ENCODE assay signal across 21 cellular contexts in the genomic region with DNA sequence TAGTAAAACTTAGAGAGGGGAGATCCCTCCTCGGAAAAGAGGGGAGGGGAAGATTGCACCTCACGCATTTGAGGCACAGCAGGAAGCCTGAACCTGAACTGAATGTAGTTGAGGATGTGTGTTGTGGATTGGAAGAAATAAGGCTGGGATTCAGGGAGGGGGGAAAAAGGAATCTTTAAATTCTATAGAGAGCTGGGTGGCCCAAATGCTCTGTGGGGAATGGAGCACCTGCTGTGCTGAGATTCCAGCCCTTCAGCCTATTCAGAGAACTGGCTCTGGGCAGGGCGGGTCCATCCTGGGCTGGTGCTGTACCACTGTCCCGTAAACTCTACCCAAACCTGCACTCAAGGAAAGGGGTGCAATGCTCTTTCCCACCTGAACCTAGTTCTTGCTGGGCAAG. TPM values are rescaled to one million over a fixed set of nuclear protein-coding genes. Genes with fewer than 3 reads are reported as not detected.
A peak's percentile ranks its signal among the peaks of the same experiment; 100 is the strongest.
DNase-seq lines count a peak whose midpoint lies in the region; ATAC-seq and TF ChIP-seq lines count a peak whose summit lies in the region.
"Had no signal": no experiment of that assay in that cellular context is flagged by ENCODE, and none has a peak within 500 bp of the region (broad histone marks: within the 10 kb centered on the region; RNA-seq: fewer than 3 reads in every experiment).

No MANE protein-coding gene starts in this region.

- no peaks in the 10 kb centered on the region for H3K27me3 Mint-ChIP-seq in activated naive CD8-positive, alpha-beta T cell
- no peaks in the 10 kb centered on the region for H3K27me3 Mint-ChIP-seq in activated naive CD8-positive, alpha-beta T cell treated with anti-CD3 and anti-CD28 coated beads, Interleukin-2, amount 50 U/mL, for 24 hours
- H3K27me3 Mint-ChIP-seq in activated T-helper 17 cell treated with anti-CD3 and anti-CD28 coated beads, Interleukin-2, amount 50 U/mL, for 72 hours, result no peaks in the 10 kb centered on the region
- H3K27me3 Mint-ChIP-seq in memory B cell, result no peaks in the 10 kb centered on the region
- H3K27me3 Mint-ChIP-seq in stimulated activated memory B cell treated with anti-CD40 and anti-IgM and Interleukin-4, amounts not matched to agents 10 μg/mL and 1 μg/mL and 100 μg/mL, for 72 hours, result no peaks in the 10 kb centered on the region

- peak overlapping the region; percentile 50 for H3K4me3 Mint-ChIP-seq in activated naive CD8-positive, alpha-beta T cell
- no peak overlapping the region for H3K4me3 Mint-ChIP-seq in activated naive CD8-positive, alpha-beta T cell treated with anti-CD3 and anti-CD28 coated beads, Interleukin-2, amount 50 U/mL, for 24 hours
- peak overlapping the region; percentile 94 for H3K4me3 Mint-ChIP-seq in activated T-helper 17 cell treated with anti-CD3 and anti-CD28 coated beads, Interleukin-2, amount 50 U/mL, for 72 hours
- H3K4me3 Mint-ChIP-seq in memory B cell, result no peak overlapping the region
- H3K4me3 Mint-ChIP-seq in stimulated activated memory B cell treated with anti-CD40 and anti-IgM and Interleukin-4, amounts not matched to agents 10 μg/mL and 1 μg/mL and 100 μg/mL, for 72 hours, result no peak overlapping the region

- no peak for ATAC-seq in activated naive CD8-positive, alpha-beta T cell treated with anti-CD3 and anti-CD28 coated beads, Interleukin-2, amount 50 U/mL, for 24 hours
- ATAC-seq in activated T-helper 17 cell treated with anti-CD3 and anti-CD28 coated beads, Interleukin-2, amount 50 U/mL, for 72 hours (replicated peaks), result no peak
- no peak for ATAC-seq in memory B cell (ENCODE audit: low read depth)
- ATAC-seq in stimulated activated memory B cell treated with anti-CD40 and anti-IgM and Interleukin-4, amounts not matched to agents 10 μg/mL and 1 μg/mL and 100 μg/mL, for 72 hours, result no peak
- ATAC-seq in GM18861 (IDR thresholded peaks at IDR 0.05; ENCODE audit: unreplicated experiment), result no peak
- no peak for ATAC-seq in GM18505 (IDR thresholded peaks at IDR 0.05; ENCODE audit: unreplicated experiment)

- no peaks in the 10 kb centered on the region for H3K9me3 Mint-ChIP-seq in activated naive CD8-positive, alpha-beta T cell (ENCODE audit: low read depth)
- H3K9me3 Mint-ChIP-seq in activated naive CD8-positive, alpha-beta T cell treated with anti-CD3 and anti-CD28 coated beads, Interleukin-2, amount 50 U/mL, for 24 hours, result no peaks in the 10 kb centered on the region
- no peaks in the 10 kb centered on the region for H3K9me3 Mint-ChIP-seq in activated T-helper 17 cell treated with anti-CD3 and anti-CD28 coated beads, Interleukin-2, amount 50 U/mL, for 72 hours
- H3K9me3 Mint-ChIP-seq in memory B cell, result no peaks in the 10 kb centered on the region
- H3K9me3 Mint-ChIP-seq in stimulated activated memory B cell treated with anti-CD40 and anti-IgM and Interleukin-4, amounts not matched to agents 10 μg/mL and 1 μg/mL and 100 μg/mL, for 72 hours, result no peaks in the 10 kb centered on the region

- H3K27ac Mint-ChIP-seq in activated naive CD8-positive, alpha-beta T cell, result peak overlapping the region; percentile 50
- H3K27ac Mint-ChIP-seq in activated naive CD8-positive, alpha-beta T cell treated with anti-CD3 and anti-CD28 coated beads, Interleukin-2, amount 50 U/mL, for 24 hours, result no peak overlapping the region
- no peak overlapping the region for H3K27ac Mint-ChIP-seq in activated T-helper 17 cell treated with anti-CD3 and anti-CD28 coated beads, Interleukin-2, amount 50 U/mL, for 72 hours
- peak overlapping the region; percentile 36 for H3K27ac Mint-ChIP-seq in memory B cell
- peak overlapping the region; percentile 22 for H3K27ac Mint-ChIP-seq in stimulated activated memory B cell treated with anti-CD40 and anti-IgM and Interleukin-4, amounts not matched to agents 10 μg/mL and 1 μg/mL and 100 μg/mL, for 72 hours

- no peak for DNase-seq in activated naive CD8-positive, alpha-beta T cell treated with anti-CD3 and anti-CD28 coated beads, Interleukin-2, amount 50 U/mL, for 24 hours
- no peak for DNase-seq in memory B cell (ENCODE audit: low spot score in 2 of 2)
- no peak for DNase-seq in NCI-H1436 (lab: John Stamatoyannopoulos, UW)
- DNase-seq: activated CD4-positive, alpha-beta T cell treated with anti-CD3 and anti-CD28 coated beads, Interleukin-2, amount 50 U/mL, for 48 hours; activated naive CD4-positive, alpha-beta T cell; Calu3; hippocampal formation; NCI-H748 treated with DMSO at 0.1 percent for 48 hours; T-helper 9 cell had no signal

- TF ChIP-seq POLR2A in GM18505 (IDR thresholded peaks at IDR 0.05; ENCODE audit: borderline replicate concordance, extremely low read depth, insufficient read depth, insufficient read length), result no peak

- peaks cover 71% of the 10 kb centered on the region for H3K4me1 Mint-ChIP-seq in activated naive CD8-positive, alpha-beta T cell (ENCODE audit: low read depth)
- H3K4me1 Mint-ChIP-seq in activated naive CD8-positive, alpha-beta T cell treated with anti-CD3 and anti-CD28 coated beads, Interleukin-2, amount 50 U/mL, for 24 hours, result peaks cover 66% of the 10 kb centered on the region
- peaks cover 5% of the 10 kb centered on the region for H3K4me1 Mint-ChIP-seq in activated T-helper 17 cell treated with anti-CD3 and anti-CD28 coated beads, Interleukin-2, amount 50 U/mL, for 72 hours
- H3K4me1 Mint-ChIP-seq in memory B cell, result peaks cover 38% of the 10 kb centered on the region
- peaks cover 57% of the 10 kb centered on the region for H3K4me1 Mint-ChIP-seq in stimulated activated memory B cell treated with anti-CD40 and anti-IgM and Interleukin-4, amounts not matched to agents 10 μg/mL and 1 μg/mL and 100 μg/mL, for 72 hours

- no peaks in the 10 kb centered on the region for H3K36me3 Mint-ChIP-seq in activated naive CD8-positive, alpha-beta T cell
- peaks cover 2% of the 10 kb centered on the region for H3K36me3 Mint-ChIP-seq in activated naive CD8-positive, alpha-beta T cell treated with anti-CD3 and anti-CD28 coated beads, Interleukin-2, amount 50 U/mL, for 24 hours (ENCODE audit: low read depth)
- peaks cover 22% of the 10 kb centered on the region for H3K36me3 Mint-ChIP-seq in activated T-helper 17 cell treated with anti-CD3 and anti-CD28 coated beads, Interleukin-2, amount 50 U/mL, for 72 hours (ENCODE audit: low read depth)
- no peaks in the 10 kb centered on the region for H3K36me3 Mint-ChIP-seq in memory B cell
- no peaks in the 10 kb centered on the region for H3K36me3 Mint-ChIP-seq in stimulated activated memory B cell treated with anti-CD40 and anti-IgM and Interleukin-4, amounts not matched to agents 10 μg/mL and 1 μg/mL and 100 μg/mL, for 72 hours

RNA-seq across cellular contexts. Expression of a gene that starts 4.1 kb away (rescaled TPM):
- total RNA-seq in activated T-helper 17 cell treated with anti-CD3 and anti-CD28 coated beads, Interleukin-2, amount 50 U/mL, for 72 hours, result 10 to 100 TPM; 11.2 to 39.0 TPM

RNA-seq across cellular contexts. Expression of a gene that starts 6.8 kb away (rescaled TPM):
- total RNA-seq in activated T-helper 17 cell treated with anti-CD3 and anti-CD28 coated beads, Interleukin-2, amount 50 U/mL, for 72 hours, result 10 to 100 TPM; 15.1 to 36.4 TPM
- total RNA-seq: Calu3, Daoy, epithelial cell of proximal tubule, fibroblast of villous mesenchyme, H4, lung microvascular endothelial cell, osteoblast, urinary bladder had no signal

RNA-seq across cellular contexts. Expression of a gene that starts 11.6 kb away (rescaled TPM):
- 100 to 1,000 TPM; 317 to 698 TPM for total RNA-seq in activated T-helper 17 cell treated with anti-CD3 and anti-CD28 coated beads, Interleukin-2, amount 50 U/mL, for 72 hours
- total RNA-seq: Daoy, epithelial cell of proximal tubule, fibroblast of villous mesenchyme, H4, lung microvascular endothelial cell, osteoblast had no signal

RNA-seq across cellular contexts. Expression of a gene that starts 18.7 kb away (rescaled TPM):
- total RNA-seq in activated T-helper 17 cell treated with anti-CD3 and anti-CD28 coated beads, Interleukin-2, amount 50 U/mL, for 72 hours, result 100 to 1,000 TPM in 1 of 2 donors, 10 to 100 TPM in 1; 46.2 to 144 TPM

RNA-seq across cellular contexts. Expression of a gene that starts 31.6 kb away (rescaled TPM):
- 10 to 100 TPM; 47.2 to 49.0 TPM for total RNA-seq in activated T-helper 17 cell treated with anti-CD3 and anti-CD28 coated beads, Interleukin-2, amount 50 U/mL, for 72 hours

Comparison
In these comparisons a context has a peak if more than half of its experiments do, and no peak if none do; other contexts are left out.
1. H3K27ac Mint-ChIP-seq: peak in activated naive CD8-positive, alpha-beta T cell (single experiment), memory B cell (single experiment) and stimulated activated memory B cell treated with anti-CD40 and anti-IgM and Interleukin-4, amounts not matched to agents 10 μg/mL and 1 μg/mL and 100 μg/mL, for 72 hours (single experiment); none in activated naive CD8-positive, alpha-beta T cell treated with anti-CD3 and anti-CD28 coated beads, Interleukin-2, amount 50 U/mL, for 24 hours (single experiment) and activated T-helper 17 cell treated with anti-CD3 and anti-CD28 coated beads, Interleukin-2, amount 50 U/mL, for 72 hours (single experiment).
2. H3K4me3 Mint-ChIP-seq: peak in activated naive CD8-positive, alpha-beta T cell (single experiment) and activated T-helper 17 cell treated with anti-CD3 and anti-CD28 coated beads, Interleukin-2, amount 50 U/mL, for 72 hours (single experiment); none in activated naive CD8-positive, alpha-beta T cell treated with anti-CD3 and anti-CD28 coated beads, Interleukin-2, amount 50 U/mL, for 24 hours (single experiment), memory B cell (single experiment) and stimulated activated memory B cell treated with anti-CD40 and anti-IgM and Interleukin-4, amounts not matched to agents 10 μg/mL and 1 μg/mL and 100 μg/mL, for 72 hours (single experiment).